1 cellular context compared by ENCODE assay signal in genomic region chr2:38485734-38486133, GRCh38.
TF ChIP-seq lines count a peak whose summit lies in the region.

No MANE protein-coding gene starts in this region.

TF ChIP-seq in GM12878, 131 proteins besides CTCF, POLR2A, EP300 and RAD21 (continued from another document):
- no peak for TF ChIP-seq ZBTB11 (CRISPR knock-in tag; IDR thresholded peaks at IDR 0.05)
- no peak for TF ChIP-seq RELB (IDR thresholded peaks at IDR 0.05; ENCODE audit: low read depth)
- peak; percentile 61 to 75; a peak in 2 of 4 replicates for TF ChIP-seq CEBPB (IDR thresholded peaks at IDR 0.05; ENCODE audit: borderline replicate concordance in 1 of 2, low read depth in 2 of 2, low read length in 2 of 2)
- no peak for TF ChIP-seq ZNF207 (IDR thresholded peaks at IDR 0.05; ENCODE audit: borderline replicate concordance)
- peak; percentile 88 for TF ChIP-seq SPI1 (IDR thresholded peaks at IDR 0.05; ENCODE audit: borderline replicate concordance, insufficient read depth, low read depth, low read length)
- TF ChIP-seq, protein P1, sequence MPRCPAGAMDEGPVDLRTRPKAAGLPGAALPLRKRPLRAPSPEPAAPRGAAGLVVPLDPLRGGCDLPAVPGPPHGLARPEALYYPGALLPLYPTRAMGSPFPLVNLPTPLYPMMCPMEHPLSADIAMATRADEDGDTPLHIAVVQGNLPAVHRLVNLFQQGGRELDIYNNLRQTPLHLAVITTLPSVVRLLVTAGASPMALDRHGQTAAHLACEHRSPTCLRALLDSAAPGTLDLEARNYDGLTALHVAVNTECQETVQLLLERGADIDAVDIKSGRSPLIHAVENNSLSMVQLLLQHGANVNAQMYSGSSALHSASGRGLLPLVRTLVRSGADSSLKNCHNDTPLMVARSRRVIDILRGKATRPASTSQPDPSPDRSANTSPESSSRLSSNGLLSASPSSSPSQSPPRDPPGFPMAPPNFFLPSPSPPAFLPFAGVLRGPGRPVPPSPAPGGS (IDR thresholded peaks at IDR 0.05; ENCODE audit: borderline replicate concordance, insufficient read depth, low read depth, low read length, poor library complexity, severe bottlenecking): no peak
- TF ChIP-seq, protein P2, sequence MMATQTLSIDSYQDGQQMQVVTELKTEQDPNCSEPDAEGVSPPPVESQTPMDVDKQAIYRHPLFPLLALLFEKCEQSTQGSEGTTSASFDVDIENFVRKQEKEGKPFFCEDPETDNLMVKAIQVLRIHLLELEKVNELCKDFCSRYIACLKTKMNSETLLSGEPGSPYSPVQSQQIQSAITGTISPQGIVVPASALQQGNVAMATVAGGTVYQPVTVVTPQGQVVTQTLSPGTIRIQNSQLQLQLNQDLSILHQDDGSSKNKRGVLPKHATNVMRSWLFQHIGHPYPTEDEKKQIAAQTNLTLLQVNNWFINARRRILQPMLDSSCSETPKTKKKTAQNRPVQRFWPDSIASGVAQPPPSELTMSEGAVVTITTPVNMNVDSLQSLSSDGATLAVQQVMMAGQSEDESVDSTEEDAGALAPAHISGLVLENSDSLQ (IDR thresholded peaks at IDR 0.05): peak; percentile 42; the same call in 1 of the 2 replicates
- no peak for TF ChIP-seq TARDBP (IDR thresholded peaks at IDR 0.05; ENCODE audit: borderline replicate concordance)
- no peak for TF ChIP-seq PAX8 (IDR thresholded peaks at IDR 0.05)
- no peak for TF ChIP-seq ELK1 (IDR thresholded peaks at IDR 0.05; ENCODE audit: low read depth, low read length)
- no peak for TF ChIP-seq RCOR1 (conservative IDR thresholded peaks at IDR 0.05; ENCODE audit: low read depth, low read length)
- TF ChIP-seq, protein P3, sequence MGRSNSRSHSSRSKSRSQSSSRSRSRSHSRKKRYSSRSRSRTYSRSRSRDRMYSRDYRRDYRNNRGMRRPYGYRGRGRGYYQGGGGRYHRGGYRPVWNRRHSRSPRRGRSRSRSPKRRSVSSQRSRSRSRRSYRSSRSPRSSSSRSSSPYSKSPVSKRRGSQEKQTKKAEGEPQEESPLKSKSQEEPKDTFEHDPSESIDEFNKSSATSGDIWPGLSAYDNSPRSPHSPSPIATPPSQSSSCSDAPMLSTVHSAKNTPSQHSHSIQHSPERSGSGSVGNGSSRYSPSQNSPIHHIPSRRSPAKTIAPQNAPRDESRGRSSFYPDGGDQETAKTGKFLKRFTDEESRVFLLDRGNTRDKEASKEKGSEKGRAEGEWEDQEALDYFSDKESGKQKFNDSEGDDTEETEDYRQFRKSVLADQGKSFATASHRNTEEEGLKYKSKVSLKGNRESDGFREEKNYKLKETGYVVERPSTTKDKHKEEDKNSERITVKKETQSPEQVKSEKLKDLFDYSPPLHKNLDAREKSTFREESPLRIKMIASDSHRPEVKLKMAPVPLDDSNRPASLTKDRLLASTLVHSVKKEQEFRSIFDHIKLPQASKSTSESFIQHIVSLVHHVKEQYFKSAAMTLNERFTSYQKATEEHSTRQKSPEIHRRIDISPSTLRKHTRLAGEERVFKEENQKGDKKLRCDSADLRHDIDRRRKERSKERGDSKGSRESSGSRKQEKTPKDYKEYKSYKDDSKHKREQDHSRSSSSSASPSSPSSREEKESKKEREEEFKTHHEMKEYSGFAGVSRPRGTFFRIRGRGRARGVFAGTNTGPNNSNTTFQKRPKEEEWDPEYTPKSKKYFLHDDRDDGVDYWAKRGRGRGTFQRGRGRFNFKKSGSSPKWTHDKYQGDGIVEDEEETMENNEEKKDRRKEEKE (IDR thresholded peaks at IDR 0.05): no peak
- TF ChIP-seq CREM (IDR thresholded peaks at IDR 0.05; ENCODE audit: low read depth): peak; percentile 28; the same call in 1 of the 2 replicates
- no peak for TF ChIP-seq WRNIP1 (IDR thresholded peaks at IDR 0.05; ENCODE audit: borderline replicate concordance, low read depth, low read length)
- no peak for TF ChIP-seq ZBED1 (IDR thresholded peaks at IDR 0.05; ENCODE audit: borderline replicate concordance)
- TF ChIP-seq TAF1 (IDR thresholded peaks at IDR 0.05; ENCODE audit: borderline replicate concordance, low read depth, low read length): no peak
- peak; percentile 67 to 74; a peak in 2 of 4 replicates for TF ChIP-seq BHLHE40 (IDR thresholded peaks at IDR 0.05; ENCODE audit: borderline replicate concordance in 1 of 2, low read depth in 2 of 2, low read length in 1 of 2)
- no peak for TF ChIP-seq YY1 (IDR thresholded peaks at IDR 0.05; ENCODE audit: low read depth, low read length)
- no peak for TF ChIP-seq PML (IDR thresholded peaks at IDR 0.05; ENCODE audit: low read length)
- TF ChIP-seq BACH1 (IDR thresholded peaks at IDR 0.05; ENCODE audit: borderline replicate concordance): no peak
- TF ChIP-seq, protein P4, sequence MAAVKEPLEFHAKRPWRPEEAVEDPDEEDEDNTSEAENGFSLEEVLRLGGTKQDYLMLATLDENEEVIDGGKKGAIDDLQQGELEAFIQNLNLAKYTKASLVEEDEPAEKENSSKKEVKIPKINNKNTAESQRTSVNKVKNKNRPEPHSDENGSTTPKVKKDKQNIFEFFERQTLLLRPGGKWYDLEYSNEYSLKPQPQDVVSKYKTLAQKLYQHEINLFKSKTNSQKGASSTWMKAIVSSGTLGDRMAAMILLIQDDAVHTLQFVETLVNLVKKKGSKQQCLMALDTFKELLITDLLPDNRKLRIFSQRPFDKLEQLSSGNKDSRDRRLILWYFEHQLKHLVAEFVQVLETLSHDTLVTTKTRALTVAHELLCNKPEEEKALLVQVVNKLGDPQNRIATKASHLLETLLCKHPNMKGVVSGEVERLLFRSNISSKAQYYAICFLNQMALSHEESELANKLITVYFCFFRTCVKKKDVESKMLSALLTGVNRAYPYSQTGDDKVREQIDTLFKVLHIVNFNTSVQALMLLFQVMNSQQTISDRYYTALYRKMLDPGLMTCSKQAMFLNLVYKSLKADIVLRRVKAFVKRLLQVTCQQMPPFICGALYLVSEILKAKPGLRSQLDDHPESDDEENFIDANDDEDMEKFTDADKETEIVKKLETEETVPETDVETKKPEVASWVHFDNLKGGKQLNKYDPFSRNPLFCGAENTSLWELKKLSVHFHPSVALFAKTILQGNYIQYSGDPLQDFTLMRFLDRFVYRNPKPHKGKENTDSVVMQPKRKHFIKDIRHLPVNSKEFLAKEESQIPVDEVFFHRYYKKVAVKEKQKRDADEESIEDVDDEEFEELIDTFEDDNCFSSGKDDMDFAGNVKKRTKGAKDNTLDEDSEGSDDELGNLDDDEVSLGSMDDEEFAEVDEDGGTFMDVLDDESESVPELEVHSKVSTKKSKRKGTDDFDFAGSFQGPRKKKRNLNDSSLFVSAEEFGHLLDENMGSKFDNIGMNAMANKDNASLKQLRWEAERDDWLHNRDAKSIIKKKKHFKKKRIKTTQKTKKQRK (IDR thresholded peaks at IDR 0.05; ENCODE audit: low read depth, low read length): no peak
- no peak for TF ChIP-seq MYC (IDR thresholded peaks at IDR 0.05; ENCODE audit: insufficient read depth, insufficient read length, insufficient replicate concordance, low read length, severe bottlenecking)
- TF ChIP-seq YBX1 (IDR thresholded peaks at IDR 0.05): no peak
- TF ChIP-seq SMAD1 (IDR thresholded peaks at IDR 0.05; ENCODE audit: low read depth, partially characterized antibody): no peak
- peak; percentile 32; the same call in 1 of the 2 replicates for TF ChIP-seq RUNX3 (IDR thresholded peaks at IDR 0.05; ENCODE audit: low read length)
- no peak for TF ChIP-seq NKRF (conservative IDR thresholded peaks at IDR 0.05)
- TF ChIP-seq GABPA (IDR thresholded peaks at IDR 0.05; ENCODE audit: low read depth): no peak
- TF ChIP-seq ZNF217 (IDR thresholded peaks at IDR 0.05): no peak
- TF ChIP-seq ZBTB33 (IDR thresholded peaks at IDR 0.05): no peak
- no peak for TF ChIP-seq ETV6 (conservative IDR thresholded peaks at IDR 0.05 in 1 of 2, IDR thresholded peaks at IDR 0.05 in 1 of 2; ENCODE audit: borderline replicate concordance in 1 of 2, low read depth in 1 of 2)
- no peak for TF ChIP-seq MEF2B (IDR thresholded peaks at IDR 0.05; ENCODE audit: partially characterized antibody, poor library complexity, severe bottlenecking)
- TF ChIP-seq EED (IDR thresholded peaks at IDR 0.05; ENCODE audit: low read depth): no peak
- TF ChIP-seq RFX5 (IDR thresholded peaks at IDR 0.05; ENCODE audit: low read depth, low read length): no peak
